Comparison of ENCODE assay signal across 24 cellular contexts in genomic region chr9:95529910-95530309, GRCh38.
"Had no signal": no experiment of that assay in that cellular context is flagged by ENCODE, and none has a peak within 500 bp of the region (broad histone marks: within the 10 kb centered on the region; RNA-seq: fewer than 3 reads in every experiment).

No MANE protein-coding gene starts in this region.

- DNase-seq: naive thymus-derived CD8-positive, alpha-beta T cell; nephron progenitor cell; posterior cingulate gyrus; psoas muscle; right cardiac atrium; right lobe of liver; sigmoid colon; small intestine; stimulated activated CD4-positive, alpha-beta T cell treated with anti-CD3 and anti-CD28 coated beads, Interleukin-15, amount 100 ng/mL, for 24 hours; stimulated activated CD4-positive, alpha-beta T cell treated with anti-CD3 and anti-CD28 coated beads, Interleukin-2, amount 100 ng/mL, for 24 hours; stimulated activated CD4-positive, alpha-beta T cell treated with anti-CD3 and anti-CD28 coated beads, Interleukin-2, amount 100 ng/mL, for 48 hours; stimulated activated CD4-positive, alpha-beta T cell treated with anti-CD3 and anti-CD28 coated beads, Interleukin-4, amount 100 ng/mL, for 24 hours; stimulated activated naive B cell treated with anti-CD40 and anti-IgM and Interleukin-4, amounts not matched to agents 10 μg/mL and 1 μg/mL and 100 μg/mL, for 72 hours; stimulated activated naive CD4-positive, alpha-beta T cell treated with Interleukin-2 at 50 U/mL for 16 hours; testis; tibial artery; transverse colon; upper lobe of right lung; uterus had no signal

- H3K9ac ChIP-seq: parathyroid adenoma had no signal

- ATAC-seq: naive thymus-derived CD8-positive, alpha-beta T cell; natural killer cell treated with Interleukin-12 subunit alpha and Interleukin-12 subunit beta and Interleukin-15 and Interleukin-18, amount 100 ng/mL, for 72 hours; psoas muscle; right cardiac atrium; right lobe of liver; stimulated activated effector memory CD8-positive, alpha-beta T cell treated with anti-CD3 and anti-CD28 coated beads, Interleukin-12 subunit alpha, Interleukin-12 subunit beta, amount 100 ng/mL, for 72 hours; stimulated activated naive B cell treated with anti-CD40 and anti-IgM and Interleukin-4, amounts not matched to agents 10 μg/mL and 1 μg/mL and 100 μg/mL, for 72 hours; upper lobe of right lung had no signal

- H3K4me3 ChIP-seq: psoas muscle, right lobe of liver, sigmoid colon, suprapubic skin, testis, tibial artery, transverse colon, upper lobe of right lung, uterus had no signal

- H3K27me3 ChIP-seq: right lobe of liver, sigmoid colon, testis, transverse colon, uterus had no signal

- FAIRE-seq: small intestine had no signal

- H3K27ac ChIP-seq: neutrophil, parathyroid adenoma, psoas muscle, right lobe of liver, sigmoid colon, suprapubic skin, testis, tibial artery, transverse colon, upper lobe of right lung, uterus had no signal

- H3K4me1 ChIP-seq: parathyroid adenoma, psoas muscle, right lobe of liver, sigmoid colon, suprapubic skin, testis, tibial artery, transverse colon, upper lobe of right lung, uterus had no signal

- H3K36me3 ChIP-seq: neutrophil, right lobe of liver, sigmoid colon, suprapubic skin, tibial artery, transverse colon, upper lobe of right lung, uterus had no signal

- H3K9me3 ChIP-seq: neutrophil, psoas muscle, right lobe of liver, sigmoid colon, suprapubic skin, testis, tibial artery, transverse colon, upper lobe of right lung, uterus had no signal
